Comparison of ENCODE assay signal across 14 cellular contexts in the genomic region with DNA sequence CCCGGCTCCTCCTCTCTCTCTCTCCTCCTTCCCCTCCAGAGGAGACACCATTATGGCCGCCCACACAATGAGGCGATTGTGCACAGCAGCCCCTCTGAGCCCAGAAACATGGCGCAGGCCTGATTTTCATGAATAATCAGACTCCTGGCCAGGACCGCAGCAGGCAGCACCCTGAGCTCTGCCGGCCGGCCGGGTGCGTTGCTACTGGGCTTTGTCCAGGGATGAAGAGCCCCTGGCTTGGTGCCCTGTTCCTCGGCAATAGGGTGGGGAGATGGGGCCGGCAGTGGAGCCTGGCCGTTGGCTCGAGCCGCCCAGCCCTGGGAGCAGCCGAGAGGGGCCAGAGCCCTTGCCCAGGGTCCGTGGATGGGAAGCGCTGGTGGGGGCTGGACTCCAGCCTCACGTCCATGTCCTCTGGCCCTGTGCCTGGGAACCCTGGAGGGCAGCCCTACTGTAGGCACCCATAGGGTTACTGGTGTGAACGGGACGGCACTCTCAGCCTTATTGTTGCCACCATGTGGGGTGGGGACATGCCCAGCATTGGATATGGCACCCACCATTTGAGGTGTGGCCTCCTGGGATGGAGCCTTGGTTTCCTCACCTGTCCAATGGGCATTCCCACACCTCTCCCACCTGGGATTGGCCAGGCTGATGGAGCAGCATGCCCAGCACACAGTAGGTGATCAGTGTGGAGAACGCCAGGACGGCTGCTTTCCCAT.
DNase-seq lines count a peak whose midpoint lies in the region; ATAC-seq, FAIRE-seq and TF ChIP-seq lines count a peak whose summit lies in the region.
"Had no signal": no experiment of that assay in that cellular context is flagged by ENCODE, and none has a peak within 500 bp of the region (broad histone marks: within the 10 kb centered on the region; RNA-seq: fewer than 3 reads in every experiment).

No MANE protein-coding gene starts in this region.

- peaks cover 28% of the 10 kb centered on the region for H3K27me3 Mint-ChIP-seq in astrocyte (ENCODE audit: low read depth, unreplicated experiment)
- peaks cover 2% of the 10 kb centered on the region for H3K27me3 Mint-ChIP-seq in activated CD4-positive, alpha-beta T cell treated with anti-CD3 and anti-CD28 coated beads for 36 hours
- peaks cover 8% of the 10 kb centered on the region for H3K27me3 Mint-ChIP-seq in activated T-cell treated with anti-CD3 and anti-CD28 coated beads, Interleukin-2, amount 50 U/mL, for 72 hours (ENCODE audit: low read depth)

- no peak for FAIRE-seq in astrocyte (lab: Jason Lieb, UNC)
- FAIRE-seq: GM18507, urothelium cell line had no signal

- peaks cover 5% of the 10 kb centered on the region for H3K4me1 Mint-ChIP-seq in astrocyte (ENCODE audit: low read depth, unreplicated experiment)
- no peaks in the 10 kb centered on the region for H3K4me1 Mint-ChIP-seq in activated CD4-positive, alpha-beta T cell treated with anti-CD3 and anti-CD28 coated beads for 36 hours
- no peaks in the 10 kb centered on the region for H3K4me1 Mint-ChIP-seq in activated T-cell treated with anti-CD3 and anti-CD28 coated beads, Interleukin-2, amount 50 U/mL, for 72 hours (ENCODE audit: low read depth)
- H3K4me1 Mint-ChIP-seq: mesothelial cell of epicardium had no signal

- TF ChIP-seq CTCF in HCT116 (IDR thresholded peaks at IDR 0.05 in 2 of 3, conservative IDR thresholded peaks at IDR 0.05 in 1 of 3; ENCODE audit: borderline replicate concordance in 1 of 3, insufficient read depth in 1 of 3, low read depth in 2 of 3, low read length in 2 of 3) (no peak), astrocyte (IDR thresholded peaks at IDR 0.05; ENCODE audit: insufficient read depth, low read depth, low read length) (no peak), left ventricle myocardium inferior (IDR thresholded peaks at IDR 0.05; ENCODE audit: borderline replicate concordance) (no peak)

- no peak overlapping the region for H3K4me3 ChIP-seq in HCT116 (replicated peaks in 1 of 2; ENCODE audit: low read depth in 1 of 2, low read length in 2 of 2)
- no peak overlapping the region for H3K4me3 ChIP-seq in astrocyte (ENCODE audit: insufficient read depth, low read depth, low read length)
- peak overlapping the region; percentile 36 for H3K4me3 ChIP-seq in left ventricle myocardium inferior

- DNase-seq in HCT116 (ENCODE audit: low read depth, low spot score) (no peak), astrocyte (ENCODE audit: low read depth) (peak; percentile 45), left ventricle myocardium inferior (peak; percentile 65), posterior cingulate gyrus (peak; percentile 82 to 98 (median 88)), SIG-M5 treated with dmso at 0.1 percent for 504 hours (lab: John Stamatoyannopoulos, UW; ENCODE audit: unreplicated experiment) (no peak)
- DNase-seq in activated CD4-positive, alpha-beta T cell treated with anti-CD3 and anti-CD28 coated beads for 36 hours: no peak
- DNase-seq in activated T-cell treated with anti-CD3 and anti-CD28 coated beads, Interleukin-2, amount 50 U/mL, for 72 hours: no peak
- DNase-seq: activated CD4-positive, alpha-beta T cell treated with anti-CD3 and anti-CD28 coated beads, Interleukin-2, amount 50 U/mL, for 1 hour; activated effector memory CD4-positive, alpha-beta T cell treated with Interleukin-2 at 50 U/mL for 16 hours; retina had no signal

- H3K9me3 Mint-ChIP-seq in astrocyte (ENCODE audit: unreplicated experiment): peaks cover 3% of the 10 kb centered on the region
- H3K9me3 Mint-ChIP-seq in activated CD4-positive, alpha-beta T cell treated with anti-CD3 and anti-CD28 coated beads for 36 hours (ENCODE audit: low read depth): no peaks in the 10 kb centered on the region
- H3K9me3 Mint-ChIP-seq in activated T-cell treated with anti-CD3 and anti-CD28 coated beads, Interleukin-2, amount 50 U/mL, for 72 hours: no peaks in the 10 kb centered on the region
- H3K9me3 Mint-ChIP-seq: mesothelial cell of epicardium had no signal

- H3K9me2 ChIP-seq in HCT116 (ENCODE audit: insufficient read depth): no peaks in the 10 kb centered on the region

- no peak overlapping the region for H3K27ac ChIP-seq in HCT116 (ENCODE audit: low read depth, low read length)
- no peak overlapping the region for H3K27ac ChIP-seq in astrocyte (ENCODE audit: low read depth, low read length)
- H3K27ac ChIP-seq in left ventricle myocardium inferior (replicated peaks): peak overlapping the region; percentile 11

- H3K36me3 Mint-ChIP-seq in astrocyte (ENCODE audit: low read depth, unreplicated experiment): peaks cover 10% of the 10 kb centered on the region
- H3K36me3 Mint-ChIP-seq in activated CD4-positive, alpha-beta T cell treated with anti-CD3 and anti-CD28 coated beads for 36 hours (ENCODE audit: low read depth): no peaks in the 10 kb centered on the region
- H3K36me3 Mint-ChIP-seq in activated T-cell treated with anti-CD3 and anti-CD28 coated beads, Interleukin-2, amount 50 U/mL, for 72 hours (ENCODE audit: insufficient read depth in 2 of 2): no peaks in the 10 kb centered on the region
- H3K36me3 Mint-ChIP-seq: mesothelial cell of epicardium had no signal

- no peaks in the 10 kb centered on the region for H3K79me2 ChIP-seq in HCT116 (ENCODE audit: insufficient read depth, low read length)
- H3K79me2 ChIP-seq in astrocyte (ENCODE audit: insufficient read depth, low read length): peaks cover 2% of the 10 kb centered on the region

- TF ChIP-seq RAD21 in HCT116 (IDR thresholded peaks at IDR 0.05; ENCODE audit: low read depth): no peak

- intact Hi-C loops in HCT116 (cut with micrococcal nuclease): loop anchor here (10.0 kb wide), 1 partner anchor 211 kb away; no protein-coding TSS in a partner anchor
- intact Hi-C loops in left ventricle myocardium inferior (cut with micrococcal nuclease): loop anchor here (5.0 kb wide), 1 partner anchor 103 kb away; a partner anchor contains a TSS
- intact Hi-C loops in posterior cingulate gyrus (cut with DNase I): loop anchor here (2.0 to 10.0 kb wide), 2 partner anchors 45 to 191 kb away; no protein-coding TSS in a partner anchor
- intact Hi-C loops in activated CD4-positive, alpha-beta T cell treated with anti-CD3 and anti-CD28 coated beads for 36 hours (cut with DNase I, micrococcal nuclease): no loop called here

- POLR2A ChIA-PET in HCT116 (lab: Charles Lee): no interaction called here
- POLR2A ChIA-PET in activated CD4-positive, alpha-beta T cell treated with anti-CD3 and anti-CD28 coated beads for 36 hours (lab: Charles Lee): no interaction called here

- no TSS peak for BruUV-seq in HCT116 (replicated peaks; lab: Mats Ljungman, UMichigan)

- ATAC-seq in HCT116 (peak; percentile 20), GM18519 (IDR thresholded peaks at IDR 0.05; ENCODE audit: low FRiP score, unreplicated experiment) (no peak)
- no peak for ATAC-seq in activated CD4-positive, alpha-beta T cell treated with anti-CD3 and anti-CD28 coated beads for 36 hours
- no peak for ATAC-seq in activated T-cell treated with anti-CD3 and anti-CD28 coated beads, Interleukin-2, amount 50 U/mL, for 72 hours (replicated peaks in 1 of 2)

- H3K4me2 ChIP-seq in HCT116 (ENCODE audit: low read length) (no peak overlapping the region), astrocyte (ENCODE audit: low read length) (peak overlapping the region; percentile 36)

- no peaks in the 10 kb centered on the region for H3K4me1 ChIP-seq in HCT116 (ENCODE audit: control insufficient read depth in 1 of 2, insufficient read depth in 2 of 2, low read length in 2 of 2)
- peaks cover 12% of the 10 kb centered on the region for H3K4me1 ChIP-seq in astrocyte (ENCODE audit: insufficient read depth, low read length)
- H3K4me1 ChIP-seq in left ventricle myocardium inferior: peaks cover 23% of the 10 kb centered on the region

- H2AFZ ChIP-seq in HCT116 (ENCODE audit: low read depth, low read length, poor library complexity, severe bottlenecking): no peak overlapping the region
- no peak overlapping the region for H2AFZ ChIP-seq in astrocyte (ENCODE audit: low read depth, low read length)

- H3K9me3 ChIP-seq in HCT116 (ENCODE audit: control insufficient read depth in 1 of 2, insufficient read depth in 1 of 2, low read depth in 1 of 2, low read length in 2 of 2) (no peaks in the 10 kb centered on the region), astrocyte (ENCODE audit: insufficient read depth, low read depth, low read length) (no peaks in the 10 kb centered on the region), left ventricle myocardium inferior (replicated peaks) (no peaks in the 10 kb centered on the region)

- TF ChIP-seq POLR2A in HCT116 (IDR thresholded peaks at IDR 0.05; ENCODE audit: borderline replicate concordance, extremely low read depth, insufficient read depth, insufficient read length): no peak

- H3K9ac ChIP-seq in HCT116 (ENCODE audit: low read length): no peak overlapping the region
- H3K9ac ChIP-seq in astrocyte (ENCODE audit: low read length): no peak overlapping the region

- no peak overlapping the region for H3K27ac Mint-ChIP-seq in astrocyte (ENCODE audit: unreplicated experiment)
- no peak overlapping the region for H3K27ac Mint-ChIP-seq in activated CD4-positive, alpha-beta T cell treated with anti-CD3 and anti-CD28 coated beads for 36 hours
- no peak overlapping the region for H3K27ac Mint-ChIP-seq in activated T-cell treated with anti-CD3 and anti-CD28 coated beads, Interleukin-2, amount 50 U/mL, for 72 hours
- H3K27ac Mint-ChIP-seq: mesothelial cell of epicardium had no signal

- H3K4me3 Mint-ChIP-seq in astrocyte (ENCODE audit: unreplicated experiment): no peak overlapping the region
- H3K4me3 Mint-ChIP-seq in activated CD4-positive, alpha-beta T cell treated with anti-CD3 and anti-CD28 coated beads for 36 hours: no peak overlapping the region
- H3K4me3 Mint-ChIP-seq in activated T-cell treated with anti-CD3 and anti-CD28 coated beads, Interleukin-2, amount 50 U/mL, for 72 hours: no peak overlapping the region
- H3K4me3 Mint-ChIP-seq: mesothelial cell of epicardium had no signal

- RAD21 ChIA-PET in HCT116 (lab: Charles Lee; ENCODE audit: low non-redundant PET in 1 of 2, low total read pairs in 2 of 2, uncharacterized antibody in 2 of 2, unreplicated experiment in 2 of 2): no interaction called here

- CTCF ChIA-PET in HCT116 (lab: Charles Lee): interaction anchor here (1.0 to 2.9 kb wide), 7 partner anchors 15 to 105 kb away, joined by 4 to 28 read pairs (median 4); a partner anchor contains a TSS
- CTCF ChIA-PET in activated CD4-positive, alpha-beta T cell treated with anti-CD3 and anti-CD28 coated beads for 36 hours (lab: Charles Lee): no interaction called here

- H3K36me3 ChIP-seq in HCT116 (ENCODE audit: control insufficient read depth in 1 of 2, insufficient read depth in 2 of 2, low read length in 2 of 2): no peaks in the 10 kb centered on the region
- H3K36me3 ChIP-seq in astrocyte (ENCODE audit: insufficient read depth, low read length): no peaks in the 10 kb centered on the region
- no peaks in the 10 kb centered on the region for H3K36me3 ChIP-seq in left ventricle myocardium inferior

- H4K20me1 ChIP-seq in HCT116 (ENCODE audit: insufficient read depth): no peaks in the 10 kb centered on the region
- peaks cover 69% of the 10 kb centered on the region for H4K20me1 ChIP-seq in astrocyte (ENCODE audit: insufficient read depth, low read length)

- H3K27me3 ChIP-seq in HCT116 (ENCODE audit: insufficient read depth, low read length) (no peaks in the 10 kb centered on the region; the same call in 1 of the 2 replicates), astrocyte (ENCODE audit: insufficient read depth, low read length) (peaks cover 6% of the 10 kb centered on the region), left ventricle myocardium inferior (ENCODE audit: low read depth) (peaks cover 14% of the 10 kb centered on the region)

Comparison
In these comparisons a context has a peak if more than half of its experiments do, and no peak if none do; other contexts are left out.
1. DNase-seq: peak in astrocyte (single experiment), left ventricle myocardium inferior (single experiment) and posterior cingulate gyrus (10 of 10); none in HCT116 (single experiment), SIG-M5 treated with dmso at 0.1 percent for 504 hours (single experiment), activated CD4-positive, alpha-beta T cell treated with anti-CD3 and anti-CD28 coated beads for 36 hours (single experiment) and activated T-cell treated with anti-CD3 and anti-CD28 coated beads, Interleukin-2, amount 50 U/mL, for 72 hours (0 of 2).
2. intact Hi-C loops: an anchor here in HCT116 (10.0 kb wide), left ventricle myocardium inferior (5.0 kb wide) and posterior cingulate gyrus (2.0 to 10.0 kb wide); none called in activated CD4-positive, alpha-beta T cell treated with anti-CD3 and anti-CD28 coated beads for 36 hours.